In the genomic region with DNA sequence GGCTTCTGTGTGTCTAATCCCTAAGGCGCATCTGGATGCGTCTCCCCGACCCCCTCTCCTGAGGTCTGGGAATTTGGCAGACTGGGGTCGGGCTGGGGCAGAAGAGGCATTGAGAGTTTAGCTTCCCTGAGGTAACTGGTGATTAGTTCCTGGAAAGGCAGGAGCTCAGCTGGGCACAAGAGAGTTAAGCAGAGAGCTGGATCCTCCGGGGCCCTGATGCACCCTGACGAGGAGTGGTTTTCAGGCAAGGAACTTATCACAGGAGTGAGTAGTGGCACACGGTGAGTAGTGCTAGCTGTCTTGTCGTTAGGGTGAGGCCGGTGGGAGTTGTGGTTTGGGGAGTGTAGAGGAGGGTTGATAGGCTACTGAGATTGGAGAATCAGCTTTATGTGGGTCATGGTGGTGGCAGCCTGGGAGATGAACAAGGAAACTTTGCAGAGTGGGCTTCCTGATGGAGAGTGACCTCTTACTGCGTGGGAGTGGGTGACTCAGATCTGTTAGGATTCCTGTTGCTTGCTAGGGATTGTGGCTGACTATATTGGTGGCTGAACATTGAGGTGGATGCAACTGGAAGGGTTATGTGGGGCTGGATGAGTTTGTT, we compare ENCODE assay signal across 1 cellular context.
TF ChIP-seq lines count a peak whose summit lies in the region.

No MANE protein-coding gene starts in this region.

TF ChIP-seq in K562, 482 proteins besides CTCF, POLR2A, EP300 and RAD21 (continued from another document):
- TF ChIP-seq, protein P1, sequence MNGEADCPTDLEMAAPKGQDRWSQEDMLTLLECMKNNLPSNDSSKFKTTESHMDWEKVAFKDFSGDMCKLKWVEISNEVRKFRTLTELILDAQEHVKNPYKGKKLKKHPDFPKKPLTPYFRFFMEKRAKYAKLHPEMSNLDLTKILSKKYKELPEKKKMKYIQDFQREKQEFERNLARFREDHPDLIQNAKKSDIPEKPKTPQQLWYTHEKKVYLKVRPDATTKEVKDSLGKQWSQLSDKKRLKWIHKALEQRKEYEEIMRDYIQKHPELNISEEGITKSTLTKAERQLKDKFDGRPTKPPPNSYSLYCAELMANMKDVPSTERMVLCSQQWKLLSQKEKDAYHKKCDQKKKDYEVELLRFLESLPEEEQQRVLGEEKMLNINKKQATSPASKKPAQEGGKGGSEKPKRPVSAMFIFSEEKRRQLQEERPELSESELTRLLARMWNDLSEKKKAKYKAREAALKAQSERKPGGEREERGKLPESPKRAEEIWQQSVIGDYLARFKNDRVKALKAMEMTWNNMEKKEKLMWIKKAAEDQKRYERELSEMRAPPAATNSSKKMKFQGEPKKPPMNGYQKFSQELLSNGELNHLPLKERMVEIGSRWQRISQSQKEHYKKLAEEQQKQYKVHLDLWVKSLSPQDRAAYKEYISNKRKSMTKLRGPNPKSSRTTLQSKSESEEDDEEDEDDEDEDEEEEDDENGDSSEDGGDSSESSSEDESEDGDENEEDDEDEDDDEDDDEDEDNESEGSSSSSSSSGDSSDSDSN (IDR thresholded peaks at IDR 0.05; ENCODE audit: borderline replicate concordance in 1 of 2, low read depth in 2 of 2, low read length in 2 of 2), result no peak
- TF ChIP-seq SMARCA4 (IDR thresholded peaks at IDR 0.05) (peak; percentile 60), ZNF217 (CRISPR knock-in tag; IDR thresholded peaks at IDR 0.05) (no peak), POU5F1 (IDR thresholded peaks at IDR 0.05; ENCODE audit: borderline replicate concordance, low read depth, low read length, partially characterized antibody) (no peak), JUND (IDR thresholded peaks at IDR 0.05; ENCODE audit: borderline replicate concordance, low read depth, low read length) (0 out of 2 replicates have a peak, but pooled peaks have one; percentile 51), JUND (tag; IDR thresholded peaks at IDR 0.05; ENCODE audit: borderline replicate concordance, low read depth, low read length) (peak; percentile 35; the same call in 1 of the 3 replicates), ZNF239 (CRISPR knock-in tag; IDR thresholded peaks at IDR 0.05) (no peak), POLR2AphosphoS5 (IDR thresholded peaks at IDR 0.05; ENCODE audit: control insufficient read depth, insufficient read depth, low read depth, low read length) (no peak), MTA1 (IDR thresholded peaks at IDR 0.05; ENCODE audit: borderline replicate concordance) (0 out of 2 replicates have a peak, but pooled peaks have one; percentile 42)
- TF ChIP-seq, protein P2, sequence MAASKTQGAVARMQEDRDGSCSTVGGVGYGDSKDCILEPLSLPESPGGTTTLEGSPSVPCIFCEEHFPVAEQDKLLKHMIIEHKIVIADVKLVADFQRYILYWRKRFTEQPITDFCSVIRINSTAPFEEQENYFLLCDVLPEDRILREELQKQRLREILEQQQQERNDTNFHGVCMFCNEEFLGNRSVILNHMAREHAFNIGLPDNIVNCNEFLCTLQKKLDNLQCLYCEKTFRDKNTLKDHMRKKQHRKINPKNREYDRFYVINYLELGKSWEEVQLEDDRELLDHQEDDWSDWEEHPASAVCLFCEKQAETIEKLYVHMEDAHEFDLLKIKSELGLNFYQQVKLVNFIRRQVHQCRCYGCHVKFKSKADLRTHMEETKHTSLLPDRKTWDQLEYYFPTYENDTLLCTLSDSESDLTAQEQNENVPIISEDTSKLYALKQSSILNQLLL (CRISPR knock-in tag; IDR thresholded peaks at IDR 0.05; ENCODE audit: borderline replicate concordance), result no peak
TF ChIP-seq in K562: peak in this region for 21.
